25 cellular contexts compared by ENCODE assay signal in genomic region chr11:116507849-116508695, GRCh38.
A peak's percentile ranks its signal among the peaks of the same experiment; 100 is the strongest.
DNase-seq lines count a peak whose midpoint lies in the region; ATAC-seq, FAIRE-seq and TF ChIP-seq lines count a peak whose summit lies in the region.
"Had no signal": no experiment of that assay in that cellular context is flagged by ENCODE, and none has a peak within 500 bp of the region (broad histone marks: within the 10 kb centered on the region; RNA-seq: fewer than 3 reads in every experiment).

No MANE protein-coding gene starts in this region.

- H3K14ac ChIP-seq in H1 (ENCODE audit: insufficient read length) (no peak overlapping the region), trophoblast cell (ENCODE audit: low read length) (no peak overlapping the region)

- H2AFZ ChIP-seq in H1 (ENCODE audit: low read length) (no peak overlapping the region), trophoblast cell (ENCODE audit: insufficient read depth, low read length, poor library complexity) (no peak overlapping the region)
- H2AFZ ChIP-seq: PC-9 had no signal

- H4K8ac ChIP-seq in H1 (ENCODE audit: extremely low read depth, insufficient read depth, low read length): no peak overlapping the region
- no peak overlapping the region for H4K8ac ChIP-seq in trophoblast cell (ENCODE audit: low read depth, low read length)

- no peak overlapping the region for H3K23ac ChIP-seq in H1 (ENCODE audit: insufficient read length)
- no peak overlapping the region for H3K23ac ChIP-seq in trophoblast cell (ENCODE audit: low read length)

- H2BK12ac ChIP-seq in H1 (ENCODE audit: low read depth, low read length) (no peak overlapping the region; the same call in 1 of the 2 replicates), trophoblast cell (ENCODE audit: low read length) (no peak overlapping the region)

- no peak overlapping the region for H4K5ac ChIP-seq in H1 (ENCODE audit: insufficient read length, low read depth, low read length)

- no peak overlapping the region for H2BK20ac ChIP-seq in H1 (ENCODE audit: low read length)

- H3K4ac ChIP-seq in H1 (replicated peaks; ENCODE audit: insufficient read length, low read depth, low read length): peak overlapping the region; percentile 19
- H3K4ac ChIP-seq in trophoblast cell (ENCODE audit: low read depth, low read length): no peak overlapping the region

- H3K9ac ChIP-seq in H1 (replicated peaks in 1 of 4; ENCODE audit: extremely low read depth in 1 of 4, low read depth in 3 of 4, low read length in 3 of 4) (no peak overlapping the region), trophoblast cell (ENCODE audit: low read length) (no peak overlapping the region)

- H3K27ac ChIP-seq in H1 (ENCODE audit: low read depth, low read length): no peak overlapping the region
- no peak overlapping the region for H3K27ac ChIP-seq in trophoblast cell (ENCODE audit: low read depth, low read length)
- H3K27ac ChIP-seq in stomach: no peak overlapping the region
- H3K27ac ChIP-seq: HL-60, PC-9 had no signal

- H3K9me3 ChIP-seq in H1 (ENCODE audit: insufficient read depth in 2 of 2, low read depth in 1 of 2, low read length in 1 of 2) (no peaks in the 10 kb centered on the region), trophoblast cell (ENCODE audit: insufficient read depth, low read depth, low read length) (no peaks in the 10 kb centered on the region), stomach (no peaks in the 10 kb centered on the region)

- POLR2A ChIA-PET in H1 (lab: Charles Lee; ENCODE audit: partially characterized antibody): no interaction called here

- H4K91ac ChIP-seq in H1 (replicated peaks; ENCODE audit: insufficient read length, low read length) (no peak overlapping the region), trophoblast cell (ENCODE audit: low read depth, low read length) (no peak overlapping the region)

- H3K27me3 ChIP-seq in H1 (replicated peaks in 1 of 4; ENCODE audit: control insufficient read depth in 3 of 4, extremely low read depth in 1 of 4, insufficient read depth in 3 of 4, low read length in 3 of 4) (peaks cover 0 to 4% (median 1%) of the 10 kb centered on the region in 4 experiments; a peak in 3 of 7 replicates), trophoblast cell (ENCODE audit: insufficient read depth, low read length) (no peaks in the 10 kb centered on the region), stomach (peaks cover 0 to 94% (median 33%) of the 10 kb centered on the region in 3 donors)

- H2BK120ac ChIP-seq in H1 (replicated peaks; ENCODE audit: low read depth, low read length) (no peak overlapping the region), trophoblast cell (ENCODE audit: insufficient read depth, low read length, poor library complexity) (no peak overlapping the region)

- peak overlapping the region; percentile 10; the same call in 1 of the 2 replicates for H2BK15ac ChIP-seq in H1 (ENCODE audit: low read length)

- H3K4me3 ChIP-seq in H1 (ENCODE audit: extremely low read depth in 1 of 4, insufficient read depth in 2 of 4, low read depth in 3 of 4, low read length in 4 of 4) (no peak overlapping the region), trophoblast cell (ENCODE audit: low read depth, low read length) (peak overlapping the region; percentile 17), stomach (no peak overlapping the region)
- H3K4me3 ChIP-seq: PC-9 had no signal

- H3K4me2 ChIP-seq in H1 (ENCODE audit: insufficient read depth in 1 of 2, low read depth in 2 of 2, low read length in 2 of 2) (no peak overlapping the region), trophoblast cell (ENCODE audit: low read length) (no peak overlapping the region)
- H3K4me2 ChIP-seq: PC-9 had no signal

- H2AK5ac ChIP-seq in H1 (ENCODE audit: low read depth, low read length) (no peak overlapping the region), trophoblast cell (ENCODE audit: low read length) (no peak overlapping the region)

- H3K79me1 ChIP-seq in H1 (ENCODE audit: low read depth, low read length): no peaks in the 10 kb centered on the region
- H3K79me1 ChIP-seq in trophoblast cell (ENCODE audit: low read length): no peaks in the 10 kb centered on the region

- DNase-seq in activated CD8-positive, alpha-beta memory T cell treated with anti-CD3 and anti-CD28 coated beads for 24 hours: peak; percentile 21
- no peak for DNase-seq in activated CD8-positive, alpha-beta memory T cell treated with anti-CD3 and anti-CD28 coated beads, Interleukin-2, amount 50 U/mL, for 48 hours
- DNase-seq in H1 (ENCODE audit: low read depth in 1 of 2, low spot score in 2 of 2) (peak in 1 of 2 experiments; percentile 30), trophoblast cell (no peak), stomach (no peak), RCC 7860 (ENCODE audit: low spot score) (no peak)
- DNase-seq: Calu3, DMS153, DND-41, Karpas-422, NCI-H1092, NCI-H1417 treated with DMSO at 0.1 percent for 48 hours, NCI-H187 treated with DMSO at 0.1 percent for 48 hours, NCI-H2107, NCI-H446, NCI-H524 treated with DMSO at 0.1 percent for 48 hours, NCI-H774, PC-9, RPMI8226, SHP77 had no signal

- H3K56ac ChIP-seq in H1 (replicated peaks; ENCODE audit: insufficient read length, low read depth, low read length): no peak overlapping the region

- peaks cover 0 to 25% (median 9%) of the 10 kb centered on the region in 4 experiments; a peak in 6 of 7 replicates for H3K4me1 ChIP-seq in H1 (replicated peaks in 1 of 4; ENCODE audit: control insufficient read depth in 3 of 4, insufficient read depth in 4 of 4, low read length in 3 of 4)
- no peaks in the 10 kb centered on the region for H3K4me1 ChIP-seq in trophoblast cell (ENCODE audit: control insufficient read depth in 1 of 2, insufficient read depth in 2 of 2, low read length in 2 of 2)
- H3K4me1 ChIP-seq in stomach: no peaks in the 10 kb centered on the region

- no peak for ATAC-seq in GM18867 (IDR thresholded peaks at IDR 0.05; ENCODE audit: unreplicated experiment)

- TF ChIP-seq RAD21 in H1 (IDR thresholded peaks at IDR 0.05 in 1 of 2, conservative IDR thresholded peaks at IDR 0.05 in 1 of 2; ENCODE audit: low read depth in 2 of 2, low read length in 2 of 2): no peak

- H3K36me3 ChIP-seq in H1 (ENCODE audit: control insufficient read depth in 2 of 4, insufficient read depth in 4 of 4, low read length in 3 of 4) (no peaks in the 10 kb centered on the region), trophoblast cell (ENCODE audit: control insufficient read depth in 1 of 2, insufficient read depth in 2 of 2, low read length in 2 of 2) (no peaks in the 10 kb centered on the region), stomach (no peaks in the 10 kb centered on the region)

- no peak for FAIRE-seq in H1 (lab: Jason Lieb, UNC)
- no peak for FAIRE-seq in RCC 7860 (lab: Jason Lieb, UNC)
- FAIRE-seq: GM12892, GM19239, H54 had no signal

- CTCF ChIA-PET in H1 (lab: Charles Lee; ENCODE audit: partially characterized antibody): interaction anchor here (0.6 to 6.0 kb wide), 5 partner anchors 44 to 235 kb away, joined by 3 to 28 read pairs (median 3); no protein-coding TSS in a partner anchor

- intact Hi-C loops in stomach (cut with DNase I; ENCODE audit: low total_unique reads): no loop called here

- no peaks in the 10 kb centered on the region for H3K79me2 ChIP-seq in H1 (ENCODE audit: control insufficient read depth in 1 of 2, insufficient read depth in 2 of 2, low read length in 2 of 2)
- no peaks in the 10 kb centered on the region for H3K79me2 ChIP-seq in trophoblast cell (ENCODE audit: control insufficient read depth, insufficient read depth, low read length, poor library complexity)

- TF ChIP-seq POLR2A in H1 (IDR thresholded peaks at IDR 0.05; ENCODE audit: control extremely low read depth in 1 of 2, low read depth in 2 of 2, low read length in 2 of 2): no peak
- TF ChIP-seq POLR2A in stomach (IDR thresholded peaks at IDR 0.05): no peak

- no peak overlapping the region for H4K12ac ChIP-seq in trophoblast cell (ENCODE audit: low read depth, low read length)

- no peak overlapping the region for H3K18ac ChIP-seq in H1 (ENCODE audit: extremely low read depth, low read length)
- no peak overlapping the region for H3K18ac ChIP-seq in trophoblast cell (ENCODE audit: low read length)

- H2BK5ac ChIP-seq in H1 (ENCODE audit: low read depth, low read length) (no peak overlapping the region; the same call in 1 of the 2 replicates), trophoblast cell (ENCODE audit: low read depth, low read length, poor library complexity) (no peak overlapping the region)

- H4K20me1 ChIP-seq in H1 (replicated peaks in 1 of 2; ENCODE audit: control insufficient read depth in 1 of 2, insufficient read depth in 2 of 2, low read length in 2 of 2): no peaks in the 10 kb centered on the region

- TF ChIP-seq CTCF in H1 (IDR thresholded peaks at IDR 0.05; ENCODE audit: control extremely low read depth in 1 of 3, insufficient read depth in 1 of 3, low read depth in 1 of 3, low read length in 3 of 3): no peak
- no peak for TF ChIP-seq CTCF in stomach (IDR thresholded peaks at IDR 0.05)

- no peaks in the 10 kb centered on the region for H3K23me2 ChIP-seq in H1 (ENCODE audit: low read depth, low read length)

- TF ChIP-seq EP300 in H1 (IDR thresholded peaks at IDR 0.05; ENCODE audit: borderline replicate concordance in 1 of 2, low read depth in 2 of 2, low read length in 2 of 2) (no peak), stomach (IDR thresholded peaks at IDR 0.05) (no peak)

- WGBS in H1 (ENCODE audit: extremely low coverage in 1 of 2, insufficient coverage in 1 of 2, insufficient read length in 1 of 2, insufficient replicate concordance in 2 of 2, low coverage in 1 of 2, low lambda C conversion rate in 2 of 2, missing lambda C conversion rate in 1 of 2), 2 experiments: 89% methylated on average over 8 of the region's 8 CpGs; no CpG with 5 or more reads in 1 of the 2 experiments
- no CpG with 5 or more reads among the region's 8 CpGs for WGBS in trophoblast cell (ENCODE audit: extremely low coverage, insufficient coverage, insufficient read length)
- WGBS in stomach, 5 donors: 58 to 68% (median 61%) methylated on average over 8 of the region's 8 CpGs

TF ChIP-seq in H1, 55 proteins besides CTCF, POLR2A, EP300 and RAD21 (continues in another document):
- no peak for TF ChIP-seq RFX5 (IDR thresholded peaks at IDR 0.05; ENCODE audit: borderline replicate concordance, low read depth, low read length)
- no peak for TF ChIP-seq SIN3A (conservative IDR thresholded peaks at IDR 0.05 in 1 of 2, IDR thresholded peaks at IDR 0.05 in 1 of 2; ENCODE audit: low read depth in 1 of 2, low read length in 2 of 2)
- no peak for TF ChIP-seq FOSL1 (IDR thresholded peaks at IDR 0.05; ENCODE audit: insufficient read depth, low read depth, low read length)
- no peak for TF ChIP-seq NRF1 (IDR thresholded peaks at IDR 0.05; ENCODE audit: low read depth, low read length)
- no peak for TF ChIP-seq CBX8 (IDR thresholded peaks at IDR 0.05; ENCODE audit: borderline replicate concordance, low read depth, low read length)
- TF ChIP-seq CTBP2 (IDR thresholded peaks at IDR 0.05; ENCODE audit: borderline replicate concordance, insufficient read depth, insufficient read length, low read length): no peak
- TF ChIP-seq ASH2L (IDR thresholded peaks at IDR 0.05; ENCODE audit: low read length): no peak
- no peak for TF ChIP-seq SP2 (IDR thresholded peaks at IDR 0.05; ENCODE audit: low read length)
- TF ChIP-seq MAX (IDR thresholded peaks at IDR 0.05): no peak
